Comparison of ENCODE assay signal across 23 cellular contexts in genomic region chr19:50506700-50507099, GRCh38. TPM values are rescaled to one million over a fixed set of nuclear protein-coding genes. Genes with fewer than 3 reads are reported as not detected.
DNase-seq lines count a peak whose midpoint lies in the region; ATAC-seq and TF ChIP-seq lines count a peak whose summit lies in the region.
"Had no signal": no experiment of that assay in that cellular context is flagged by ENCODE, and none has a peak within 500 bp of the region (broad histone marks: within the 10 kb centered on the region; RNA-seq: fewer than 3 reads in every experiment).

No MANE protein-coding gene starts in this region.

- peaks cover 22% of the 10 kb centered on the region for H3K27me3 Mint-ChIP-seq in endothelial cell (ENCODE audit: unreplicated experiment)
- H3K27me3 Mint-ChIP-seq: CD8-positive, alpha-beta memory T cell had no signal

- no peaks in the 10 kb centered on the region for H3K79me1 ChIP-seq in neuronal stem cell (ENCODE audit: low read depth, low read length)

- H3K18ac ChIP-seq in neuronal stem cell (ENCODE audit: low read length), result no peak overlapping the region

- H3K4me3 Mint-ChIP-seq in endothelial cell (ENCODE audit: unreplicated experiment), result peak overlapping the region; percentile 51

- H3K23ac ChIP-seq in neuronal stem cell (ENCODE audit: low read depth, low read length, poor library complexity), result no peak overlapping the region

- intact Hi-C loops in Right ventricle myocardium superior (cut with DNase I) (no loop called here), left ventricle myocardium inferior (cut with micrococcal nuclease) (no loop called here)

- H4K91ac ChIP-seq in neuronal stem cell (ENCODE audit: low read depth, low read length, poor library complexity), result no peak overlapping the region

- no peak overlapping the region for H3K27ac Mint-ChIP-seq in endothelial cell (ENCODE audit: unreplicated experiment)

- peaks cover 9% of the 10 kb centered on the region for H3K36me3 ChIP-seq in left ventricle myocardium inferior
- no peaks in the 10 kb centered on the region for H3K36me3 ChIP-seq in neuronal stem cell (replicated peaks in 1 of 2; ENCODE audit: control insufficient read depth in 2 of 2, insufficient read depth in 2 of 2, low read length in 2 of 2)
- H3K36me3 ChIP-seq: BE2C, HAP-1 had no signal

- no peak for TF ChIP-seq CTCF in left ventricle myocardium inferior (IDR thresholded peaks at IDR 0.05; ENCODE audit: borderline replicate concordance)
- no peak for TF ChIP-seq CTCF in endothelial cell (IDR thresholded peaks at IDR 0.05; ENCODE audit: unreplicated experiment)

- 100% methylated on average over 1 to 3 of the region's 10 CpGs for WGBS in neuronal stem cell (ENCODE audit: extremely low coverage in 2 of 2, insufficient read length in 2 of 2, insufficient replicate concordance in 1 of 2), 2 donors

- H3K27me3 ChIP-seq in left ventricle myocardium inferior (ENCODE audit: low read depth) (no peaks in the 10 kb centered on the region), neuronal stem cell (ENCODE audit: control insufficient read depth in 3 of 3, insufficient read depth in 3 of 3, low read depth in 1 of 3, low read length in 3 of 3) (no peaks in the 10 kb centered on the region)
- H3K27me3 ChIP-seq: BE2C had no signal

- no peaks in the 10 kb centered on the region for H3K4me1 Mint-ChIP-seq in endothelial cell (ENCODE audit: unreplicated experiment)

- H3K36me3 Mint-ChIP-seq in endothelial cell (ENCODE audit: low read depth, unreplicated experiment), result peaks cover 17% of the 10 kb centered on the region

- H3K4me2 ChIP-seq in neuronal stem cell (ENCODE audit: insufficient read depth, low read length, poor library complexity, severe bottlenecking), result no peak overlapping the region

- no peak overlapping the region for H2AK5ac ChIP-seq in neuronal stem cell (ENCODE audit: low read depth, low read length)

- no peak overlapping the region for H3K4ac ChIP-seq in neuronal stem cell (ENCODE audit: low read length)

- no peak overlapping the region for H2BK15ac ChIP-seq in neuronal stem cell (ENCODE audit: low read length)

- H3K27ac ChIP-seq in left ventricle myocardium inferior (replicated peaks) (no peak overlapping the region), neuronal stem cell (replicated peaks; ENCODE audit: low read length) (no peak overlapping the region)
- H3K27ac ChIP-seq: GM23248, HL-60 had no signal

- DNase-seq in Right ventricle myocardium superior, result peak; percentile 20
- DNase-seq in left ventricle myocardium inferior, result no peak
- no peak for DNase-seq in endothelial cell (ENCODE audit: low spot score)
- DNase-seq in neuronal stem cell (ENCODE audit: low spot score), result no peak
- DNase-seq in HuH-7 (ENCODE audit: low spot score), result no peak
- DNase-seq in NCI-H1092 treated with DMSO at 0.1 percent for 48 hours (lab: John Stamatoyannopoulos, UW), result no peak
- DNase-seq: ACHN; BE2C; C1 segment of cervical spinal cord; CD4-positive, CD25-positive, alpha-beta regulatory T cell; CD8-positive, alpha-beta memory T cell; COR-L47; DMS 273 treated with DMSO at 0.1 percent for 48 hours; DMS53; DND-41; EL; GM23248; IMR-90 had no signal

- H3K14ac ChIP-seq in neuronal stem cell (ENCODE audit: low read length), result no peak overlapping the region

- H2BK12ac ChIP-seq in neuronal stem cell (ENCODE audit: low read length), result no peak overlapping the region

- no peak overlapping the region for H2BK120ac ChIP-seq in neuronal stem cell (ENCODE audit: low read depth, low read length)

- H3K9me3 ChIP-seq in left ventricle myocardium inferior (replicated peaks), result no peaks in the 10 kb centered on the region
- H3K9me3 ChIP-seq in neuronal stem cell (replicated peaks in 1 of 2; ENCODE audit: control insufficient read depth in 2 of 2, insufficient read depth in 1 of 2, low read depth in 1 of 2, low read length in 2 of 2), result no peaks in the 10 kb centered on the region
- H3K9me3 ChIP-seq: BE2C, HAP-1 had no signal

- H3K9ac ChIP-seq in neuronal stem cell (ENCODE audit: low read depth, low read length, poor library complexity), result no peak overlapping the region
- H3K9ac ChIP-seq: GM23248 had no signal

- no peak overlapping the region for H4K8ac ChIP-seq in neuronal stem cell (ENCODE audit: low read depth, low read length)

- peaks cover 19% of the 10 kb centered on the region for H3K9me3 Mint-ChIP-seq in endothelial cell (ENCODE audit: unreplicated experiment)
- H3K9me3 Mint-ChIP-seq: CD8-positive, alpha-beta memory T cell had no signal

- no peak overlapping the region for H3K4me3 ChIP-seq in left ventricle myocardium inferior
- H3K4me3 ChIP-seq in neuronal stem cell (ENCODE audit: low read length in 2 of 2), result no peak overlapping the region
- H3K4me3 ChIP-seq: GM12878, GM23248, HAP-1 had no signal

- no peak for ATAC-seq in Right ventricle myocardium superior (ENCODE audit: poor library complexity)
- ATAC-seq: GM12878 had no signal

- H3K4me1 ChIP-seq in left ventricle myocardium inferior (peaks cover 35% of the 10 kb centered on the region), neuronal stem cell (ENCODE audit: control insufficient read depth in 2 of 2, insufficient read depth in 1 of 2, low read depth in 1 of 2, low read length in 2 of 2) (peaks cover 9 to 20% of the 10 kb centered on the region in 2 donors)
- H3K4me1 ChIP-seq: BE2C, HAP-1 had no signal

- H2BK5ac ChIP-seq in neuronal stem cell (ENCODE audit: low read length), result peak overlapping the region; percentile 39

- no peak overlapping the region for H2AFZ ChIP-seq in neuronal stem cell (ENCODE audit: low read length)
- H2AFZ ChIP-seq: GM23248 had no signal

RNA-seq across cellular contexts. Expression of gene JOSD2, which starts 4.3 kb away (rescaled TPM):
- total RNA-seq in Right ventricle myocardium superior (39.8 TPM), left ventricle myocardium inferior (28.6 TPM), endothelial cell (ENCODE audit: unreplicated experiment) (0.46 TPM)
- polyA plus RNA-seq in neuronal stem cell (2013, experiment 1 of 2), result 2.7 TPM
- 2.8 TPM for polyA plus RNA-seq in neuronal stem cell (2013, experiment 2 of 2)

RNA-seq across cellular contexts. Expression of gene ASPDH, which starts 7.0 kb away (rescaled TPM):
- total RNA-seq in Right ventricle myocardium superior (not detected), left ventricle myocardium inferior (not detected), endothelial cell (ENCODE audit: unreplicated experiment) (not detected)
- not detected for polyA plus RNA-seq in neuronal stem cell (2013, experiment 1 of 2)
- not detected for polyA plus RNA-seq in neuronal stem cell (2013, experiment 2 of 2)
- total RNA-seq: CD4-positive, CD25-positive, alpha-beta regulatory T cell; CD8-positive, alpha-beta memory T cell; G401; GM12878; GM23248; H4; IMR-90 had no signal
- polyA plus RNA-seq: CD4-positive, CD25-positive, alpha-beta regulatory T cell; CD8-positive, alpha-beta memory T cell; GM12878; GM23248; IMR-90 had no signal

RNA-seq across cellular contexts. Expression of gene GARIN5A, which starts 30.1 kb away (rescaled TPM):
- total RNA-seq in Right ventricle myocardium superior (2.0 TPM), left ventricle myocardium inferior (1.3 TPM), endothelial cell (ENCODE audit: unreplicated experiment) (not detected)
- 9.4 TPM for polyA plus RNA-seq in neuronal stem cell (2013, experiment 1 of 2)
- polyA plus RNA-seq in neuronal stem cell (2013, experiment 2 of 2), result 8.0 TPM
- total RNA-seq: GM12878, GM23248, IMR-90 had no signal

RNA-seq across cellular contexts. Expression of gene EMC10, which starts 30.4 kb away (rescaled TPM):
- 68.7 TPM for total RNA-seq in Right ventricle myocardium superior
- 97.7 TPM for total RNA-seq in left ventricle myocardium inferior
- 0.21 TPM for total RNA-seq in endothelial cell (ENCODE audit: unreplicated experiment)
- 57.0 TPM for polyA plus RNA-seq in neuronal stem cell (2013, experiment 1 of 2)
- polyA plus RNA-seq in neuronal stem cell (2013, experiment 2 of 2), result 55.4 TPM

Comparison
In these comparisons a context has a peak if more than half of its experiments do, and no peak if none do; other contexts are left out.
1. RNA of gene JOSD2, which starts 4.3 kb away (total RNA-seq): 39.8 TPM in Right ventricle myocardium superior (single experiment) and 28.6 TPM in left ventricle myocardium inferior (single experiment); 0.46 TPM in endothelial cell (single experiment); every median in the first group is over 10 times any median in the second.